8 cellular contexts compared by ENCODE assay signal in genomic region chr18:44682181-44682870, GRCh38. TPM values are rescaled to one million over a fixed set of nuclear protein-coding genes. Genes with fewer than 3 reads are reported as not detected.
DNase-seq lines count a peak whose midpoint lies in the region; ATAC-seq and TF ChIP-seq lines count a peak whose summit lies in the region.

No MANE protein-coding gene starts in this region.

- peaks cover 77% of the 10 kb centered on the region for H3K79me2 ChIP-seq in KMS-11 (ENCODE audit: insufficient read depth, low read depth)
- peaks cover 10% of the 10 kb centered on the region for H3K79me2 ChIP-seq in trophoblast cell (ENCODE audit: control insufficient read depth, insufficient read depth, low read length, poor library complexity)

- peak overlapping the region; percentile 98; the same call in 1 of the 2 replicates for H3K9ac ChIP-seq in KMS-11
- H3K9ac ChIP-seq in trophoblast cell (ENCODE audit: low read length): no peak overlapping the region

- H3K18ac ChIP-seq in trophoblast cell (ENCODE audit: low read length): no peak overlapping the region

- peaks cover 56% of the 10 kb centered on the region for H3K4me1 ChIP-seq in KMS-11 (ENCODE audit: low read depth, poor library complexity, severe bottlenecking)
- peaks cover 8 to 18% of the 10 kb centered on the region in 2 experiments for H3K4me1 ChIP-seq in trophoblast cell (ENCODE audit: control insufficient read depth in 1 of 2, insufficient read depth in 2 of 2, low read length in 2 of 2)

- H3K27me3 ChIP-seq in KMS-11 (ENCODE audit: insufficient read depth, low read depth): no peaks in the 10 kb centered on the region
- no peaks in the 10 kb centered on the region for H3K27me3 ChIP-seq in trophoblast cell (ENCODE audit: insufficient read depth, low read length)

- H3K27me3 Mint-ChIP-seq in activated CD4-positive, alpha-beta memory T cell treated with anti-CD3 and anti-CD28 coated beads for 36 hours: peaks cover 30% of the 10 kb centered on the region

- H3K23ac ChIP-seq in trophoblast cell (ENCODE audit: low read length): no peak overlapping the region

- POLR2A ChIA-PET in activated CD4-positive, alpha-beta memory T cell treated with anti-CD3 and anti-CD28 coated beads for 36 hours (lab: Charles Lee): interaction anchor here (1.6 kb wide), 1 partner anchor 44 kb away, joined by 4 read pairs; no protein-coding TSS in a partner anchor

- peak; percentile 24 for DNase-seq in Daoy (ENCODE audit: low read depth)
- DNase-seq in epithelial cell of esophagus (ENCODE audit: low read depth): peak; percentile 44
- DNase-seq in trophoblast cell: no peak
- DNase-seq in activated CD4-positive, alpha-beta memory T cell treated with anti-CD3 and anti-CD28 coated beads for 36 hours: no peak
- no peak for DNase-seq in activated CD4-positive, CD25-positive, alpha-beta regulatory T cell (lab: John Stamatoyannopoulos, UW)
- no peak for DNase-seq in SK-N-DZ (ENCODE audit: low spot score)

- ATAC-seq in HG02840 (IDR thresholded peaks at IDR 0.05; ENCODE audit: low FRiP score, unreplicated experiment): no peak

- H3K4me1 Mint-ChIP-seq in activated CD4-positive, alpha-beta memory T cell treated with anti-CD3 and anti-CD28 coated beads for 36 hours (ENCODE audit: low read depth): peaks cover 9% of the 10 kb centered on the region

- H3K36me3 ChIP-seq in KMS-11 (ENCODE audit: insufficient read depth) (no peaks in the 10 kb centered on the region), trophoblast cell (ENCODE audit: control insufficient read depth in 1 of 2, insufficient read depth in 2 of 2, low read length in 2 of 2) (no peaks in the 10 kb centered on the region)

- H3K9me3 Mint-ChIP-seq in activated CD4-positive, alpha-beta memory T cell treated with anti-CD3 and anti-CD28 coated beads for 36 hours: no peaks in the 10 kb centered on the region

- H3K4ac ChIP-seq in trophoblast cell (ENCODE audit: low read depth, low read length): no peak overlapping the region

- no peak overlapping the region for H2BK12ac ChIP-seq in trophoblast cell (ENCODE audit: low read length)

- CTCF ChIA-PET in activated CD4-positive, alpha-beta memory T cell treated with anti-CD3 and anti-CD28 coated beads for 36 hours (lab: Charles Lee): no interaction called here

- H2AK5ac ChIP-seq in trophoblast cell (ENCODE audit: low read length): no peak overlapping the region

- peak overlapping the region; percentile 64 for H3K4me3 ChIP-seq in KMS-11 (IDR thresholded peaks at IDR 0.05; ENCODE audit: insufficient read depth, low read depth, low read length)
- no peak overlapping the region for H3K4me3 ChIP-seq in epithelial cell of esophagus (ENCODE audit: low read length)
- peak overlapping the region; percentile 15 for H3K4me3 ChIP-seq in trophoblast cell (ENCODE audit: low read depth, low read length)

- H3K79me1 ChIP-seq in trophoblast cell (ENCODE audit: low read length): peaks cover 17% of the 10 kb centered on the region

- H3K4me2 ChIP-seq in KMS-11 (peak overlapping the region; percentile 89), trophoblast cell (ENCODE audit: low read length) (peak overlapping the region; percentile 52)

- H3K36me3 Mint-ChIP-seq in activated CD4-positive, alpha-beta memory T cell treated with anti-CD3 and anti-CD28 coated beads for 36 hours: no peaks in the 10 kb centered on the region

- no peak overlapping the region for H2BK120ac ChIP-seq in trophoblast cell (ENCODE audit: insufficient read depth, low read length, poor library complexity)

- H2BK5ac ChIP-seq in trophoblast cell (ENCODE audit: low read depth, low read length, poor library complexity): no peak overlapping the region

- no CpG with 5 or more reads among the region's 12 CpGs for WGBS in trophoblast cell (ENCODE audit: extremely low coverage, insufficient coverage, insufficient read length)

- intact Hi-C loops in activated CD4-positive, alpha-beta memory T cell treated with anti-CD3 and anti-CD28 coated beads for 36 hours (cut with micrococcal nuclease): loop anchor here (2.0 to 5.0 kb wide), 5 partner anchors 16 to 530 kb away; no protein-coding TSS in a partner anchor

- H3K27ac Mint-ChIP-seq in activated CD4-positive, alpha-beta memory T cell treated with anti-CD3 and anti-CD28 coated beads for 36 hours: no peak overlapping the region

- H4K20me1 ChIP-seq in KMS-11 (ENCODE audit: insufficient read depth): no peaks in the 10 kb centered on the region

- no peak overlapping the region for H4K12ac ChIP-seq in trophoblast cell (ENCODE audit: low read depth, low read length)

- TF ChIP-seq CTCF in KMS-11 (conservative IDR thresholded peaks at IDR 0.05; ENCODE audit: low read depth, low read length) (no peak; the same call in 1 of the 2 replicates), epithelial cell of esophagus (IDR thresholded peaks at IDR 0.05; ENCODE audit: insufficient read depth, low read depth, low read length, missing control alignments) (no peak)

- peak overlapping the region; percentile 92 for H3K27ac ChIP-seq in KMS-11
- H3K27ac ChIP-seq in trophoblast cell (ENCODE audit: low read depth, low read length): peak overlapping the region; percentile 42

- peak overlapping the region; percentile 35 for H4K8ac ChIP-seq in trophoblast cell (ENCODE audit: low read depth, low read length)

- no peak overlapping the region for H3K4me3 Mint-ChIP-seq in activated CD4-positive, alpha-beta memory T cell treated with anti-CD3 and anti-CD28 coated beads for 36 hours

- no peaks in the 10 kb centered on the region for H3K9me3 ChIP-seq in trophoblast cell (ENCODE audit: insufficient read depth, low read depth, low read length)

- H4K91ac ChIP-seq in trophoblast cell (ENCODE audit: low read depth, low read length): peak overlapping the region; percentile 16

- H2AFZ ChIP-seq in KMS-11 (ENCODE audit: low read depth): no peak overlapping the region
- peak overlapping the region; percentile 23 for H2AFZ ChIP-seq in trophoblast cell (ENCODE audit: insufficient read depth, low read length, poor library complexity)

- H3K14ac ChIP-seq in trophoblast cell (ENCODE audit: low read length): no peak overlapping the region

RNA-seq across cellular contexts. Expression of gene SETBP1, which starts 1.6 kb away (rescaled TPM):
- total RNA-seq in Daoy (2014; rRNA removed; shearing (Covaris generic)): 1.0 and 1.6 TPM in 2 replicates
- polyA plus RNA-seq in trophoblast cell (2013): 6.5 and 7.2 TPM in 2 replicates
- 1 to 10 TPM; 6.4 to 6.7 TPM for total RNA-seq in activated CD4-positive, alpha-beta memory T cell treated with anti-CD3 and anti-CD28 coated beads for 36 hours
- polyA plus RNA-seq in SK-N-DZ (2014; cell fraction: cytosol; rRNA removed): 3.3 and 5.3 TPM in 2 replicates
- polyA plus RNA-seq in SK-N-DZ (2014; cell fraction: nucleus; rRNA removed): 2.5 and 4.6 TPM in 2 replicates

Comparison
In these comparisons a context has a peak if more than half of its experiments do, and no peak if none do; other contexts are left out.
1. DNase-seq: peak in Daoy (single experiment) and epithelial cell of esophagus (single experiment); none in trophoblast cell (0 of 2), activated CD4-positive, alpha-beta memory T cell treated with anti-CD3 and anti-CD28 coated beads for 36 hours (single experiment), activated CD4-positive, CD25-positive, alpha-beta regulatory T cell (0 of 4) and SK-N-DZ (single experiment).